In genomic region chr19:50333737-50334617, GRCh38 we compare ENCODE assay signal across 1 cellular context.
TF ChIP-seq lines count a peak whose summit lies in the region.

No MANE protein-coding gene starts in this region.

TF ChIP-seq in HepG2, 621 proteins besides CTCF, POLR2A, EP300 and RAD21 (continued from another document and continues in another):
- TF ChIP-seq POGK (CRISPR knock-in tag; conservative IDR thresholded peaks at IDR 0.05): no peak; the same call in 1 of the 2 replicates
- TF ChIP-seq ZNF546 (CRISPR knock-in tag; conservative IDR thresholded peaks at IDR 0.05): peak; percentile 90; the same call in 1 of the 2 replicates
- TF ChIP-seq ZNF318 (CRISPR knock-in tag; IDR thresholded peaks at IDR 0.05): no peak
- peak; percentile 92 for TF ChIP-seq CREB3 (CRISPR knock-in tag; IDR thresholded peaks at IDR 0.05)
- TF ChIP-seq POLR2AphosphoS2 (IDR thresholded peaks at IDR 0.05; ENCODE audit: low read depth, low read length): no peak
- no peak for TF ChIP-seq SKI (IDR thresholded peaks at IDR 0.05; ENCODE audit: partially characterized antibody)
- no peak for TF ChIP-seq ZFP82 (CRISPR knock-in tag; IDR thresholded peaks at IDR 0.05; ENCODE audit: borderline replicate concordance)
- peak; percentile 90 for TF ChIP-seq ZNF879 (CRISPR knock-in tag; IDR thresholded peaks at IDR 0.05)
- TF ChIP-seq CEBPG (CRISPR knock-in tag; IDR thresholded peaks at IDR 0.05): peak; percentile 28; the same call in 1 of the 2 replicates
- TF ChIP-seq EEA1 (CRISPR knock-in tag; IDR thresholded peaks at IDR 0.05; ENCODE audit: borderline replicate concordance): peak; percentile 74; the same call in 1 of the 2 replicates
- no peak for TF ChIP-seq GRHL1 (CRISPR knock-in tag; conservative IDR thresholded peaks at IDR 0.05)
- TF ChIP-seq ZNF839 (CRISPR knock-in tag; IDR thresholded peaks at IDR 0.05; ENCODE audit: borderline replicate concordance): no peak
- peak; percentile 78 for TF ChIP-seq SALL2 (CRISPR knock-in tag; IDR thresholded peaks at IDR 0.05)
- TF ChIP-seq STAT5B (CRISPR knock-in tag; IDR thresholded peaks at IDR 0.05): no peak
- TF ChIP-seq PRPF4 (IDR thresholded peaks at IDR 0.05; ENCODE audit: low read depth, low read length, poor library complexity, severe bottlenecking): no peak
- TF ChIP-seq MIXL1 (CRISPR knock-in tag; IDR thresholded peaks at IDR 0.05): no peak
- peak; percentile 96 for TF ChIP-seq ZMAT3 (CRISPR knock-in tag; conservative IDR thresholded peaks at IDR 0.05)
- peak; percentile 80; the same call in 1 of the 2 replicates for TF ChIP-seq SRY (CRISPR knock-in tag; IDR thresholded peaks at IDR 0.05)
- TF ChIP-seq NFE2L1 (CRISPR knock-in tag; IDR thresholded peaks at IDR 0.05; ENCODE audit: borderline replicate concordance): no peak
- TF ChIP-seq JUND (CRISPR knock-in tag; IDR thresholded peaks at IDR 0.05): no peak
- no peak for TF ChIP-seq ZBTB8A (CRISPR knock-in tag; IDR thresholded peaks at IDR 0.05; ENCODE audit: borderline replicate concordance, low read depth)
- TF ChIP-seq NONO (IDR thresholded peaks at IDR 0.05): no peak
- TF ChIP-seq NONO (CRISPR knock-in tag; conservative IDR thresholded peaks at IDR 0.05): peak; percentile 16; the same call in 1 of the 2 replicates
- peak; percentile 48; the same call in 1 of the 2 replicates for TF ChIP-seq ZBTB20 (CRISPR knock-in tag; IDR thresholded peaks at IDR 0.05; ENCODE audit: borderline replicate concordance, low read depth)
- TF ChIP-seq KLF15 (CRISPR knock-in tag; IDR thresholded peaks at IDR 0.05; ENCODE audit: borderline replicate concordance): peak; percentile 87; the same call in 1 of the 2 replicates
- no peak for TF ChIP-seq ZNF468 (CRISPR knock-in tag; IDR thresholded peaks at IDR 0.05)
- peak; percentile 79; the same call in 1 of the 2 replicates for TF ChIP-seq ZNF142 (CRISPR knock-in tag; IDR thresholded peaks at IDR 0.05)
- TF ChIP-seq ZNF101 (CRISPR knock-in tag; IDR thresholded peaks at IDR 0.05; ENCODE audit: borderline replicate concordance, low read depth): no peak
- no peak for TF ChIP-seq SOX5 (CRISPR knock-in tag; IDR thresholded peaks at IDR 0.05; ENCODE audit: borderline replicate concordance)
- no peak for TF ChIP-seq SIN3A (IDR thresholded peaks at IDR 0.05; ENCODE audit: borderline replicate concordance, low read depth, low read length)
- peak; percentile 86; the same call in 1 of the 2 replicates for TF ChIP-seq ZNF709 (CRISPR knock-in tag; IDR thresholded peaks at IDR 0.05)
- peak; percentile 80; the same call in 1 of the 2 replicates for TF ChIP-seq EED (CRISPR knock-in tag; IDR thresholded peaks at IDR 0.05)
- TF ChIP-seq NKX3-1 (CRISPR knock-in tag; IDR thresholded peaks at IDR 0.05): peak; percentile 93
- no peak for TF ChIP-seq NR2F6 (IDR thresholded peaks at IDR 0.05)
- TF ChIP-seq NR2F6 (CRISPR knock-in tag; IDR thresholded peaks at IDR 0.05): no peak
- peak; percentile 66; the same call in 1 of the 2 replicates for TF ChIP-seq HOXA5 (CRISPR knock-in tag; IDR thresholded peaks at IDR 0.05)
- peak; percentile 86 for TF ChIP-seq PHF8 (CRISPR knock-in tag; IDR thresholded peaks at IDR 0.05)
- TF ChIP-seq CHCHD3 (CRISPR knock-in tag; IDR thresholded peaks at IDR 0.05): no peak
- TF ChIP-seq ZNF773 (CRISPR knock-in tag; IDR thresholded peaks at IDR 0.05; ENCODE audit: borderline replicate concordance): peak; percentile 95
- TF ChIP-seq ADNP (CRISPR knock-in tag; IDR thresholded peaks at IDR 0.05): no peak
- TF ChIP-seq ZNF232 (CRISPR knock-in tag; IDR thresholded peaks at IDR 0.05; ENCODE audit: borderline replicate concordance): peak; percentile 94
- TF ChIP-seq SP5 (CRISPR knock-in tag; IDR thresholded peaks at IDR 0.05; ENCODE audit: borderline replicate concordance, low read depth): no peak
- TF ChIP-seq NFYC (CRISPR knock-in tag; IDR thresholded peaks at IDR 0.05): no peak
- TF ChIP-seq ZSCAN25 (CRISPR knock-in tag; IDR thresholded peaks at IDR 0.05): no peak
- no peak for TF ChIP-seq ZNF501 (CRISPR knock-in tag; IDR thresholded peaks at IDR 0.05)
